ENCODE assay signal across 32 cellular contexts in the genomic region with DNA sequence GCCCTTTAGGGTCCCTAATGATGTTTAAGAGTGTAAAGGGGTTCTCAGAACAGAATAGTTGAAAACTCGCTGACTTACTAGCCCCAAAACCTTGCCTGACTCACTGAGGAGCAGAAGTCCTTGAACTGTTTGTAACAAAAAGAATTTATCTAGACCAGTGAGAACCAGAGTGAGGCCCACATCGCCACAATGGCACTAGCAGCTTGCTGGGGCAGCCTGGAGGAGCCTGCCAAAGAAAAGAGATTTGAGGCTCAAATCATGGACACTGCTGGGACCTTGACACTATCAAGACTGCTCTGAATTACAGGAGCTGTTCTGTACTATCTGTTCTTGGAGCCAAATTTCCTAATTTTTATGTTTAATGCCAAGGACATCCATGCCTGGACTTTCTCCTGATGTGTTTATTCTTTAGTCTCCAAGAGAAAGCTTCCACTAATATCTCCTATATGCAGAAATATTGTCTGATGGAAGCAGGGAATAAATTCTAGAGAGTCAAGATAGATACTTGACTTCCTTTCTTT.
"Had no signal": no experiment of that assay in that cellular context is flagged by ENCODE, and none has a peak within 500 bp of the region (broad histone marks: within the 10 kb centered on the region; RNA-seq: fewer than 3 reads in every experiment).

No MANE protein-coding gene starts in this region.

- H3K4me3 Mint-ChIP-seq: activated CD4-positive, alpha-beta memory T cell treated with anti-CD3 and anti-CD28 coated beads for 36 hours; activated CD4-positive, alpha-beta T cell treated with anti-CD3 and anti-CD28 coated beads for 36 hours; activated CD4-positive, alpha-beta T cell treated with anti-CD3 and anti-CD28 coated beads, Interleukin-2, amount 10 ng/mL, durations not matched to agents 24 days and 14 days; activated CD8-positive, alpha-beta memory T cell treated with anti-CD3 and anti-CD28 coated beads, Interleukin-2, amount 10 ng/mL, durations not matched to agents 7 days and 5 days; activated CD8-positive, alpha-beta T cell treated with anti-CD3 and anti-CD28 coated beads, Interleukin-2, amount 10 ng/mL, durations not matched to agents 7 days and 5 days; activated naive CD4-positive, alpha-beta T cell treated with anti-CD3 and anti-CD28 coated beads, Interleukin-2, amount 10 ng/mL, durations not matched to agents 7 days and 5 days; activated T-helper 1 cell treated with anti-CD3 and anti-CD28 coated beads, Interleukin-12 subunit alpha, Interleukin-12 subunit beta, Interleukin-2, Interleukin-4 antibody, amounts not matched to agents 30 ng/mL and 10 ng/mL and 1 ng/mL, durations not matched to agents 14 hours and 24 hours and 36 hours; brain; T-helper 17 cell; T-helper 2 cell treated with Interferon-gamma antibody and Interleukin-4, amounts not matched to agents 5 μg/mL and 100 μg/mL, for 36 hours had no signal

- H3K9me3 ChIP-seq: ascending aorta, breast epithelium, colonic mucosa had no signal

- FAIRE-seq: endometrium, endothelial cell of umbilical vein, frontal cortex had no signal

- H3K4me1 Mint-ChIP-seq: activated CD4-positive, alpha-beta T cell treated with anti-CD3 and anti-CD28 coated beads for 36 hours; activated CD4-positive, alpha-beta T cell treated with anti-CD3 and anti-CD28 coated beads, Interleukin-2, amount 10 ng/mL, durations not matched to agents 24 days and 14 days; activated CD8-positive, alpha-beta memory T cell treated with anti-CD3 and anti-CD28 coated beads, Interleukin-2, amount 10 ng/mL, durations not matched to agents 7 days and 5 days; activated naive CD4-positive, alpha-beta T cell treated with anti-CD3 and anti-CD28 coated beads, Interleukin-2, amount 10 ng/mL, durations not matched to agents 7 days and 5 days; brain; T-helper 17 cell had no signal

- ATAC-seq: activated CD4-positive, alpha-beta T cell treated with anti-CD3 and anti-CD28 coated beads for 36 hours; activated CD8-positive, alpha-beta memory T cell treated with anti-CD3 and anti-CD28 coated beads, Interleukin-2, amount 10 ng/mL, durations not matched to agents 7 days and 5 days; activated CD8-positive, alpha-beta T cell treated with anti-CD3 and anti-CD28 coated beads, Interleukin-2, amount 10 ng/mL, durations not matched to agents 7 days and 5 days; activated naive CD4-positive, alpha-beta T cell treated with anti-CD3 and anti-CD28 coated beads, Interleukin-2, amount 50 U/mL, for 72 hours; T-helper 17 cell had no signal

- H3K9me3 Mint-ChIP-seq: activated CD4-positive, alpha-beta T cell treated with anti-CD3 and anti-CD28 coated beads, Interleukin-2, amount 10 ng/mL, durations not matched to agents 24 days and 14 days; activated naive CD4-positive, alpha-beta T cell treated with anti-CD3 and anti-CD28 coated beads, Interleukin-2, amount 10 ng/mL, durations not matched to agents 7 days and 5 days had no signal

- H3K4me1 ChIP-seq: ascending aorta, breast epithelium, colonic mucosa had no signal

- H3K27me3 Mint-ChIP-seq: brain had no signal

- H3K27me3 ChIP-seq: ascending aorta, breast epithelium, cardiac muscle cell, colonic mucosa had no signal

- H3K36me3 ChIP-seq: ascending aorta, breast epithelium, cardiac muscle cell, colonic mucosa had no signal

- H3K4me3 ChIP-seq: ascending aorta, breast epithelium, cardiac muscle cell, colonic mucosa had no signal

- H3K36me3 Mint-ChIP-seq: activated CD4-positive, alpha-beta memory T cell treated with anti-CD3 and anti-CD28 coated beads for 36 hours; activated CD8-positive, alpha-beta memory T cell treated with anti-CD3 and anti-CD28 coated beads, Interleukin-2, amount 10 ng/mL, durations not matched to agents 7 days and 5 days; activated naive CD4-positive, alpha-beta T cell treated with anti-CD3 and anti-CD28 coated beads, Interleukin-2, amount 10 ng/mL, durations not matched to agents 7 days and 5 days; activated naive CD4-positive, alpha-beta T cell treated with anti-CD3 and anti-CD28 coated beads, Interleukin-2, amount 50 U/mL, for 72 hours; brain had no signal

- DNase-seq: activated CD4-positive, alpha-beta memory T cell treated with anti-CD3 and anti-CD28 coated beads for 36 hours; activated CD4-positive, alpha-beta T cell treated with anti-CD3 and anti-CD28 coated beads for 36 hours; activated CD4-positive, alpha-beta T cell treated with anti-CD3 and anti-CD28 coated beads, Interleukin-2, amount 10 ng/mL, durations not matched to agents 24 days and 14 days; activated CD4-positive, CD25-positive, alpha-beta regulatory T cell; activated CD4-positive, CD25-positive, alpha-beta regulatory T cell treated with anti-CD3 and anti-CD28 coated beads, Interleukin-2, amount 50 U/mL, for 72 hours; activated CD8-positive, alpha-beta memory T cell treated with anti-CD3 and anti-CD28 coated beads, Interleukin-2, amount 10 ng/mL, durations not matched to agents 7 days and 5 days; activated CD8-positive, alpha-beta memory T cell treated with anti-CD3 and anti-CD28 coated beads, Interleukin-2, amount 50 U/mL, for 4 hours; activated CD8-positive, alpha-beta T cell treated with anti-CD3 and anti-CD28 coated beads, Interleukin-2, amount 10 ng/mL, durations not matched to agents 7 days and 5 days; activated effector memory CD4-positive, alpha-beta T cell treated with anti-CD3 and anti-CD28 coated beads, Interleukin-2, amount 50 U/mL, for 16 hours; activated naive CD4-positive, alpha-beta T cell treated with anti-CD3 and anti-CD28 coated beads, Interleukin-2, amount 10 ng/mL, durations not matched to agents 7 days and 5 days; activated T-cell treated with anti-CD3 and anti-CD28 coated beads, Interleukin-2, amount 50 U/mL, for 1 hour; activated T-cell treated with anti-CD3 and anti-CD28 coated beads, Interleukin-2, amount 50 U/mL, for 48 hours; central memory CD4-positive, alpha-beta T cell; cerebellar nuclear complex; colonic mucosa; effector CD8-positive, alpha-beta T cell; foreskin fibroblast; T-helper 1 cell; T-helper 17 cell; T1000 had no signal

- H3K27ac Mint-ChIP-seq: activated CD4-positive, alpha-beta memory T cell treated with anti-CD3 and anti-CD28 coated beads for 36 hours; activated CD4-positive, alpha-beta T cell treated with anti-CD3 and anti-CD28 coated beads for 36 hours; activated CD4-positive, alpha-beta T cell treated with anti-CD3 and anti-CD28 coated beads, Interleukin-2, amount 10 ng/mL, durations not matched to agents 24 days and 14 days; activated CD8-positive, alpha-beta memory T cell treated with anti-CD3 and anti-CD28 coated beads, Interleukin-2, amount 10 ng/mL, durations not matched to agents 7 days and 5 days; activated CD8-positive, alpha-beta T cell treated with anti-CD3 and anti-CD28 coated beads, Interleukin-2, amount 10 ng/mL, durations not matched to agents 7 days and 5 days; activated naive CD4-positive, alpha-beta T cell treated with anti-CD3 and anti-CD28 coated beads, Interleukin-2, amount 10 ng/mL, durations not matched to agents 7 days and 5 days; activated naive CD4-positive, alpha-beta T cell treated with anti-CD3 and anti-CD28 coated beads, Interleukin-2, amount 50 U/mL, for 72 hours; activated T-helper 1 cell treated with anti-CD3 and anti-CD28 coated beads, Interleukin-12 subunit alpha, Interleukin-12 subunit beta, Interleukin-2, Interleukin-4 antibody, amounts not matched to agents 30 ng/mL and 10 ng/mL and 1 ng/mL, durations not matched to agents 14 hours and 24 hours and 36 hours; activated T-helper 2 cell treated with anti-CD3 and anti-CD28 coated beads, Interferon-gamma antibody, Interleukin-2, Interleukin-4, amounts not matched to agents 10 μg/mL and 5 μg/mL and 100 μg/mL, durations not matched to agents 14 hours and 24 hours and 36 hours; brain; T-helper 17 cell; T-helper 2 cell treated with Interferon-gamma antibody and Interleukin-4, amounts not matched to agents 5 μg/mL and 100 μg/mL, for 36 hours had no signal

- H3K27ac ChIP-seq: ascending aorta, breast epithelium, cardiac muscle cell, colonic mucosa, epithelial cell of prostate had no signal
